14 cellular contexts compared by ENCODE assay signal in the genomic region with DNA sequence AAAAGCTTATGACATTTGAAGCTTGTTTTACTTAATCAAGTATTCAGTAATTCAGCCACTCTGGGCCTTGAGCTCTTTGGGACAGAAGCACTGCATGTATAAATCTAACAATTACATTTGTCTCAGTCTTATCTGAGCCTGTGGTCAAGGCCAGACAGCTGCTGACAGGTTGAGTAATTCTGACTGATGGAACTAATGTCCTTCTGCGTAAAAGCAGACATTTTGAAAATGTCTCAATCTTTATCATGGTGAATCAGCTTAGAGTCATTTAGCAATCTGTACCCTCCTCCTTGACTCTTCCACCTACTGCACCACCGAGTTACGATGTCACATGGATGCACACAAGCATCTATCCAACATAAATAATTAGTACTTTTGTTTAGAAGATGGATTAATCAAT.
DNase-seq lines count a peak whose midpoint lies in the region; ATAC-seq and TF ChIP-seq lines count a peak whose summit lies in the region.
"Had no signal": no experiment of that assay in that cellular context is flagged by ENCODE, and none has a peak within 500 bp of the region (broad histone marks: within the 10 kb centered on the region; RNA-seq: fewer than 3 reads in every experiment).

No MANE protein-coding gene starts in this region.

- DNase-seq in AML-193 (lab: John Stamatoyannopoulos, UW) (peak; percentile 79 to 84), LHCN-M2 (ENCODE audit: low read depth) (peak; percentile 96), adrenal gland (peak; percentile 71 to 92 (median 85)), islet precursor cell (peak; percentile 74), Kasumi-1 (lab: John Stamatoyannopoulos, UW) (no peak), KG1 (lab: John Stamatoyannopoulos, UW) (no peak)
- DNase-seq: activated CD8-positive, alpha-beta memory T cell treated with anti-CD3 and anti-CD28 coated beads, Interleukin-2, amount 50 U/mL, for 4 hours; CD4-positive, CD25-positive, alpha-beta regulatory T cell; head of caudate nucleus; NCI-H1436; testis had no signal

- no peaks in the 10 kb centered on the region for H3K36me3 ChIP-seq in adrenal gland (replicated peaks in 1 of 2)
- H3K36me3 ChIP-seq: cardiac muscle cell had no signal

- H3K9me3 ChIP-seq in adrenal gland (replicated peaks in 1 of 3): no peaks in the 10 kb centered on the region
- H3K9me3 ChIP-seq: testis had no signal

- H3K27me3 ChIP-seq in adrenal gland: no peaks in the 10 kb centered on the region
- H3K27me3 ChIP-seq: cardiac muscle cell, testis had no signal

- TF ChIP-seq POLR2A in adrenal gland (IDR thresholded peaks at IDR 0.05): no peak

- WGBS in adrenal gland, 4 donors: 18 to 38% (median 24%) methylated on average over 3 of the region's 3 CpGs

- no peak overlapping the region for H3K4me3 ChIP-seq in adrenal gland
- H3K4me3 ChIP-seq: cardiac muscle cell, testis had no signal

- peak overlapping the region; percentile 58 to 91 (median 80) for H3K27ac ChIP-seq in adrenal gland
- H3K27ac ChIP-seq: cardiac muscle cell, testis had no signal

- ATAC-seq in GM19035 (IDR thresholded peaks at IDR 0.05; ENCODE audit: unreplicated experiment): no peak
- ATAC-seq in GM21737 (IDR thresholded peaks at IDR 0.05; ENCODE audit: unreplicated experiment): no peak

- peaks cover 27 to 39% of the 10 kb centered on the region in 2 donors for H3K4me1 ChIP-seq in adrenal gland (replicated peaks in 1 of 2)
- H3K4me1 ChIP-seq: testis had no signal

- no peak for TF ChIP-seq CTCF in adrenal gland (IDR thresholded peaks at IDR 0.05)

- intact Hi-C loops in adrenal gland (cut with DNase I): no loop called here

Comparison
In these comparisons a context has a peak if more than half of its experiments do, and no peak if none do; other contexts are left out.
1. DNase-seq: peak in AML-193 (2 of 2), LHCN-M2 (single experiment), adrenal gland (7 of 7) and islet precursor cell (single experiment); none in Kasumi-1 (0 of 2) and KG1 (single experiment).